In the genomic region with DNA sequence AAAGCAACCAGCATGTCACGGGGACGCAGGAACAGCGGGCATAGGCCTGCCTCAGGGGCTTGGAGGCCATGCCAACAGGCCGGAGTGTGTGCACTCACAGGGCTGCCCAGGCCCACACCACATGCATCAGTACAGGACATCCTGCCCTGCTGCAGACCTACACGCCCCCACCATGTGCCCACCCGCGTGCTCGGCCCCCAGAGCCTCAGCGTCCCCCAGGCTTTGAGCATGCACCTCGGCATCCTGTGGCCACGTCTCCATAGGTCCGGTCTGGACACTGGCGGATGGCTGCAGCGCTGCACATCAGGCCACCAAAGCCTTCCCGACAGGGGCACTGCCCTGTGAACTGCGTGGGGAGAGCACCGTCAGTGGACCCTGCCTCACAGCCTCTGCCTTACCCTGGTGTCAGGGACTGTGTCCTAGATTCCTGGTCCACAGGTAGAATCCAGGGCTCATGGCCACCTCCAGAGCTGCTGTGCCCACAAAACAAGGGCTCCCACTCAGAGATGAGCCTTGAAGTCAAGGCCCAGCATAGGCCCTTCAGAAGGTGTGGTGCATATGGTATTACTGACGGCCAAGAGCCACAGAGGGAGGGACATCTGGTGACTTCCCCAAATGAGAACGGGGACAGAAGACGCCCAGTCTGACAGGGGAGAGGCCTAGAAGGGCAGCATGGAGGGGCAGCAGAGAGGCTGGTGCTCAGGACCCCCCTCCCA, we compare ENCODE assay signal across 14 cellular contexts. TPM values are rescaled to one million over a fixed set of nuclear protein-coding genes. Genes with fewer than 3 reads are reported as not detected.
A peak's percentile ranks its signal among the peaks of the same experiment; 100 is the strongest.
DNase-seq lines count a peak whose midpoint lies in the region; ATAC-seq, FAIRE-seq and TF ChIP-seq lines count a peak whose summit lies in the region.
"Had no signal": no experiment of that assay in that cellular context is flagged by ENCODE, and none has a peak within 500 bp of the region (broad histone marks: within the 10 kb centered on the region; RNA-seq: fewer than 3 reads in every experiment).

No MANE protein-coding gene starts in this region.

- no peaks in the 10 kb centered on the region for H3K79me1 ChIP-seq in H1 (ENCODE audit: low read depth, low read length)

- TF ChIP-seq POLR2A in H1 (IDR thresholded peaks at IDR 0.05; ENCODE audit: control extremely low read depth in 1 of 2, low read depth in 2 of 2, low read length in 2 of 2), result no peak
- TF ChIP-seq POLR2A in gastrocnemius medialis (IDR thresholded peaks at IDR 0.05), result no peak
- no peak for TF ChIP-seq POLR2A in esophagus muscularis mucosa (IDR thresholded peaks at IDR 0.05; ENCODE audit: low read depth)

- no peak overlapping the region for H4K8ac ChIP-seq in H1 (ENCODE audit: extremely low read depth, insufficient read depth, low read length)

- H2BK12ac ChIP-seq in H1 (ENCODE audit: low read depth, low read length), result peak overlapping the region; percentile 90

- H2BK120ac ChIP-seq in H1 (replicated peaks; ENCODE audit: low read depth, low read length), result no peak overlapping the region

- no peak overlapping the region for H4K5ac ChIP-seq in H1 (ENCODE audit: insufficient read length, low read depth, low read length)

- H3K9me3 ChIP-seq in H1 (ENCODE audit: insufficient read depth in 2 of 2, low read depth in 1 of 2, low read length in 1 of 2) (no peaks in the 10 kb centered on the region), gastrocnemius medialis (no peaks in the 10 kb centered on the region), esophagus muscularis mucosa (no peaks in the 10 kb centered on the region)
- H3K9me3 ChIP-seq: A549, prostate gland had no signal

- in situ Hi-C loops in gastrocnemius medialis (cut with MboI; ENCODE audit: low sequenced_read_pairs in 4 of 4), result loop anchor here in 1 of 4 donors (10.0 kb wide), 1 partner anchor 62 kb away; no protein-coding TSS in a partner anchor

- no peaks in the 10 kb centered on the region for H3K23me2 ChIP-seq in H1 (ENCODE audit: low read depth, low read length)

- no peak overlapping the region for H3K23ac ChIP-seq in H1 (ENCODE audit: insufficient read length)

- H3K27me3 ChIP-seq in H1 (replicated peaks in 1 of 4; ENCODE audit: control insufficient read depth in 3 of 4, extremely low read depth in 1 of 4, insufficient read depth in 3 of 4, low read length in 3 of 4) (no peaks in the 10 kb centered on the region), gastrocnemius medialis (no peaks in the 10 kb centered on the region), esophagus muscularis mucosa (no peaks in the 10 kb centered on the region)

- H4K91ac ChIP-seq in H1 (replicated peaks; ENCODE audit: insufficient read length, low read length), result peak overlapping the region; percentile 52

- no peaks in the 10 kb centered on the region for H3K79me2 ChIP-seq in H1 (ENCODE audit: control insufficient read depth in 1 of 2, insufficient read depth in 2 of 2, low read length in 2 of 2)

- no peak overlapping the region for H3K4me2 ChIP-seq in H1 (ENCODE audit: insufficient read depth in 1 of 2, low read depth in 2 of 2, low read length in 2 of 2)
- H3K4me2 ChIP-seq: A549 had no signal

- no peak overlapping the region for H2AK5ac ChIP-seq in H1 (ENCODE audit: low read depth, low read length)

- H3K36me3 ChIP-seq in H1 (ENCODE audit: control insufficient read depth in 2 of 4, insufficient read depth in 4 of 4, low read length in 3 of 4) (no peaks in the 10 kb centered on the region), gastrocnemius medialis (no peaks in the 10 kb centered on the region), esophagus muscularis mucosa (no peaks in the 10 kb centered on the region)
- H3K36me3 ChIP-seq: prostate gland had no signal

- H2BK20ac ChIP-seq in H1 (ENCODE audit: low read length), result peak overlapping the region; percentile 86; the same call in 1 of the 2 replicates

- H3K14ac ChIP-seq in H1 (ENCODE audit: insufficient read length), result no peak overlapping the region

- H2AFZ ChIP-seq in H1 (ENCODE audit: low read length), result no peak overlapping the region

- TF ChIP-seq EP300 in H1 (IDR thresholded peaks at IDR 0.05; ENCODE audit: borderline replicate concordance in 1 of 2, low read depth in 2 of 2, low read length in 2 of 2) (no peak), esophagus muscularis mucosa (IDR thresholded peaks at IDR 0.05) (no peak)

- no peak overlapping the region for H3K27ac ChIP-seq in H1 (ENCODE audit: low read depth, low read length)
- H3K27ac ChIP-seq in gastrocnemius medialis, result peak overlapping the region; percentile 83 to 94 (median 93)
- no peak overlapping the region for H3K27ac ChIP-seq in esophagus muscularis mucosa (replicated peaks in 1 of 4)
- H3K27ac ChIP-seq: prostate gland had no signal

- H3K56ac ChIP-seq in H1 (replicated peaks; ENCODE audit: insufficient read length, low read depth, low read length), result no peak overlapping the region

- ATAC-seq in gastrocnemius medialis, result peak; percentile 6 to 13
- ATAC-seq in GM21737 (IDR thresholded peaks at IDR 0.05; ENCODE audit: unreplicated experiment), result no peak

- H3K18ac ChIP-seq in H1 (ENCODE audit: extremely low read depth, low read length), result peak overlapping the region; percentile 87; the same call in 1 of the 2 replicates

- no peak overlapping the region for H3K4me3 ChIP-seq in H1 (ENCODE audit: extremely low read depth in 1 of 4, insufficient read depth in 2 of 4, low read depth in 3 of 4, low read length in 4 of 4)
- H3K4me3 ChIP-seq in gastrocnemius medialis, result peak overlapping the region in 1 of 4 donors; percentile 44
- H3K4me3 ChIP-seq in esophagus muscularis mucosa, result no peak overlapping the region
- H3K4me3 ChIP-seq: A549, prostate gland had no signal

- intact Hi-C loops in gastrocnemius medialis (cut with DNase I; ENCODE audit: low total_unique reads) (loop anchor here (1.0 to 2.0 kb wide), 4 partner anchors 24 to 67 kb away; a partner anchor contains a TSS), esophagus muscularis mucosa (cut with DNase I) (loop anchor here (2.0 kb wide), 1 partner anchor 48 kb away; no protein-coding TSS in a partner anchor)

- peak overlapping the region; percentile 72; the same call in 1 of the 2 replicates for H2BK15ac ChIP-seq in H1 (ENCODE audit: low read length)

- WGBS in H1 (ENCODE audit: extremely low coverage in 1 of 2, insufficient coverage in 1 of 2, insufficient read length in 1 of 2, insufficient replicate concordance in 2 of 2, low coverage in 1 of 2, low lambda C conversion rate in 2 of 2, missing lambda C conversion rate in 1 of 2), 2 experiments, result 95% methylated on average over 19 of the region's 20 CpGs; no CpG with 5 or more reads in 1 of the 2 experiments
- 90% methylated on average over 15 of the region's 20 CpGs for WGBS in esophagus muscularis mucosa

- no peak overlapping the region for H3K9ac ChIP-seq in H1 (replicated peaks in 1 of 4; ENCODE audit: extremely low read depth in 1 of 4, low read depth in 3 of 4, low read length in 3 of 4)

- no peak for TF ChIP-seq RAD21 in H1 (IDR thresholded peaks at IDR 0.05 in 1 of 2, conservative IDR thresholded peaks at IDR 0.05 in 1 of 2; ENCODE audit: low read depth in 2 of 2, low read length in 2 of 2)

- H3K4ac ChIP-seq in H1 (replicated peaks; ENCODE audit: insufficient read length, low read depth, low read length), result no peak overlapping the region

- H3K4me1 ChIP-seq in H1 (replicated peaks in 1 of 4; ENCODE audit: control insufficient read depth in 3 of 4, insufficient read depth in 4 of 4, low read length in 3 of 4) (peaks cover 0 to 15% (median 9%) of the 10 kb centered on the region in 4 experiments; a peak in 4 of 7 replicates), gastrocnemius medialis (peaks cover 63% of the 10 kb centered on the region in 2 donors), esophagus muscularis mucosa (peaks cover 45 to 53% (median 50%) of the 10 kb centered on the region in 4 donors)
- H3K4me1 ChIP-seq: A549, prostate gland had no signal

- POLR2A ChIA-PET in H1 (lab: Charles Lee; ENCODE audit: partially characterized antibody), result no interaction called here
- POLR2A ChIA-PET in GM10248 (lab: Yijun Ruan, JAX), result no interaction called here

- no peak for FAIRE-seq in H1 (lab: Jason Lieb, UNC)
- FAIRE-seq: A549 had no signal

- H4K20me1 ChIP-seq in H1 (replicated peaks in 1 of 2; ENCODE audit: control insufficient read depth in 1 of 2, insufficient read depth in 2 of 2, low read length in 2 of 2), result no peaks in the 10 kb centered on the region

- TF ChIP-seq CTCF in H1 (IDR thresholded peaks at IDR 0.05; ENCODE audit: control extremely low read depth in 1 of 3, insufficient read depth in 1 of 3, low read depth in 1 of 3, low read length in 3 of 3) (no peak), gastrocnemius medialis (IDR thresholded peaks at IDR 0.05 in 4 of 5, conservative IDR thresholded peaks at IDR 0.05 in 1 of 5) (no peak), GM10248 (IDR thresholded peaks at IDR 0.05; ENCODE audit: control extremely low read depth, extremely low read depth, low read depth, missing control alignments) (no peak), esophagus muscularis mucosa (IDR thresholded peaks at IDR 0.05) (no peak)

- CTCF ChIA-PET in H1 (lab: Charles Lee; ENCODE audit: partially characterized antibody), result interaction anchor here (0.6 to 11.4 kb wide), 28 partner anchors 10 to 723 kb away, joined by 3 to 365 read pairs (median 4); a partner anchor contains a TSS
- CTCF ChIA-PET in GM10248 (lab: Yijun Ruan, JAX), result interaction anchor here (0.6 to 10.3 kb wide), 23 partner anchors 9 to 131 kb away, joined by 3 to 144 read pairs (median 4); a partner anchor contains a TSS

- DNase-seq in NCI-H82 (lab: John Stamatoyannopoulos, UW) (peak; percentile 27), NCI-H82 treated with DMSO at 0.1 percent for 48 hours (lab: John Stamatoyannopoulos, UW; ENCODE audit: unreplicated experiment) (no peak), NOMO-1 treated with dmso at 0.1 percent for 144 hours (lab: John Stamatoyannopoulos, UW; ENCODE audit: unreplicated experiment) (peak; percentile 50), H1 (ENCODE audit: low read depth in 1 of 2, low spot score in 2 of 2) (no peak), gastrocnemius medialis (no peak), GM10248 (ENCODE audit: extremely low spot score) (no peak), esophagus muscularis mucosa (ENCODE audit: extremely low spot score) (no peak)
- DNase-seq: SIG-M5 had no signal

- H2BK5ac ChIP-seq in H1 (ENCODE audit: low read depth, low read length), result peak overlapping the region; percentile 60

RNA-seq across cellular contexts. Expression of a gene that starts 25.4 kb away (rescaled TPM):
- 0.50 and 0.67 TPM in 2 replicates for total RNA-seq in H1 (2021; fragmentation: NEBNext Ultra II Directional; extraction: Animal tissue kit (Norgen Biotek cat#: 25700))
- 0.45 and 0.52 TPM in 2 replicates for polyA plus RNA-seq in H1 (2011; rRNA removed)
- 0.56 TPM for polyA plus RNA-seq in H1 (2011; cell fraction: cytosol; rRNA removed)
- polyA plus RNA-seq in H1 (2011; cell fraction: nucleus; rRNA removed), result 1.3 TPM
- polyA plus RNA-seq in H1 (2012, experiment 1 of 2), result 0.33 to 1.3 TPM (median 0.94 TPM) in 4 replicates
- 0.42 TPM for polyA plus RNA-seq in H1 (2012, experiment 2 of 2)
- polyA plus RNA-seq in H1 (2013, experiment 1 of 2), result 0.26 TPM
- polyA plus RNA-seq in H1 (2013, experiment 2 of 2), result 0.31 TPM
- 0.39 and 0.63 TPM in 2 replicates for polyA minus RNA-seq in H1 (2011; rRNA and poly(A)+ RNA removed)
- polyA minus RNA-seq in H1 (2011; cell fraction: cytosol; rRNA and poly(A)+ RNA removed), result 3.8 TPM
- 0.80 TPM for polyA minus RNA-seq in H1 (2011; cell fraction: nucleus; rRNA and poly(A)+ RNA removed)
- total RNA-seq in gastrocnemius medialis (1 to 10 TPM in 1 of 4 donors, under 1 TPM in 3; 0.61 to 1.9 (median 0.72) TPM), esophagus muscularis mucosa (1 to 10 TPM in 1 of 4 donors, under 1 TPM in 3; 0.17 to 1.0 (median 0.52) TPM)

RNA-seq across cellular contexts. Expression of a gene that starts 43.3 kb away (rescaled TPM):
- total RNA-seq in H1 (2021; fragmentation: NEBNext Ultra II Directional; extraction: Animal tissue kit (Norgen Biotek cat#: 25700)), result 0.38 and 1.0 TPM in 2 replicates
- polyA plus RNA-seq in H1 (2011; rRNA removed), result 1.00 and 1.3 TPM in 2 replicates
- 1.3 TPM for polyA plus RNA-seq in H1 (2011; cell fraction: cytosol; rRNA removed)
- polyA plus RNA-seq in H1 (2011; cell fraction: nucleus; rRNA removed), result 1.7 TPM
- polyA plus RNA-seq in H1 (2012, experiment 1 of 2), result 0.41 to 0.96 TPM (median 0.66 TPM) in 4 replicates
- 0.83 TPM for polyA plus RNA-seq in H1 (2012, experiment 2 of 2)
- polyA plus RNA-seq in H1 (2013, experiment 1 of 2), result 0.20 TPM
- polyA plus RNA-seq in H1 (2013, experiment 2 of 2), result 0.20 TPM
- polyA minus RNA-seq in H1 (2011; rRNA and poly(A)+ RNA removed), result 1.4 and 2.0 TPM in 2 replicates
- polyA minus RNA-seq in H1 (2011; cell fraction: cytosol; rRNA and poly(A)+ RNA removed), result 1.2 TPM
- polyA minus RNA-seq in H1 (2011; cell fraction: nucleus; rRNA and poly(A)+ RNA removed), result 1.6 TPM
- under 1 TPM in 1 of 4 donors, not detected in 3; 0.16 TPM for total RNA-seq in gastrocnemius medialis
- under 1 TPM; 0.13 to 0.83 (median 0.26) TPM for total RNA-seq in esophagus muscularis mucosa
- total RNA-seq: CD8-positive, alpha-beta memory T cell; HT1080; MCF 10A had no signal
- polyA plus RNA-seq: CD8-positive, alpha-beta memory T cell had no signal

RNA-seq across cellular contexts. Expression of a gene that starts 48.4 kb away (rescaled TPM):
- 1.0 and 1.7 TPM in 2 replicates for total RNA-seq in H1 (2021; fragmentation: NEBNext Ultra II Directional; extraction: Animal tissue kit (Norgen Biotek cat#: 25700))
- 1.7 and 3.9 TPM in 2 replicates for polyA plus RNA-seq in H1 (2011; rRNA removed)
- 5.0 TPM for polyA plus RNA-seq in H1 (2011; cell fraction: cytosol; rRNA removed)
- 1.9 TPM for polyA plus RNA-seq in H1 (2011; cell fraction: nucleus; rRNA removed)
- 1.0 to 2.7 TPM (median 1.7 TPM) in 4 replicates for polyA plus RNA-seq in H1 (2012, experiment 1 of 2)
- 1.2 TPM for polyA plus RNA-seq in H1 (2012, experiment 2 of 2)
- 0.63 TPM for polyA plus RNA-seq in H1 (2013, experiment 1 of 2)
- polyA plus RNA-seq in H1 (2013, experiment 2 of 2), result 1.1 TPM
- 0.76 TPM in 1 of 2 replicates, not detected in the other for polyA minus RNA-seq in H1 (2011; rRNA and poly(A)+ RNA removed)
- 1.4 TPM for polyA minus RNA-seq in H1 (2011; cell fraction: cytosol; rRNA and poly(A)+ RNA removed)
- not detected for polyA minus RNA-seq in H1 (2011; cell fraction: nucleus; rRNA and poly(A)+ RNA removed)
- total RNA-seq in gastrocnemius medialis (1,000 to 10,000 TPM in 1 of 4 donors, 100 to 1,000 TPM in 1, 10 to 100 TPM in 2; 29.1 to 1,155 (median 83.4) TPM), esophagus muscularis mucosa (10 to 100 TPM in 2 of 4 donors, 1 to 10 TPM in 2; 4.9 to 28.5 (median 17.4) TPM)
- total RNA-seq: HT1080, MCF 10A had no signal
- polyA plus RNA-seq: CD8-positive, alpha-beta memory T cell had no signal

Comparison
In these comparisons a context has a peak if more than half of its experiments do, and no peak if none do; other contexts are left out.
1. DNase-seq: peak in NCI-H82 (single experiment) and NOMO-1 treated with dmso at 0.1 percent for 144 hours (single experiment); none in NCI-H82 treated with DMSO at 0.1 percent for 48 hours (single experiment), H1 (0 of 2), gastrocnemius medialis (0 of 2), GM10248 (single experiment) and esophagus muscularis mucosa (single experiment).
2. H3K27ac ChIP-seq: peak in gastrocnemius medialis (4 of 4); none in H1 (single experiment) and esophagus muscularis mucosa (0 of 4).